Comparison of ENCODE assay signal across 8 cellular contexts in genomic region chr7:70829221-70830059, GRCh38.
DNase-seq lines count a peak whose midpoint lies in the region; ATAC-seq, FAIRE-seq and TF ChIP-seq lines count a peak whose summit lies in the region.

No MANE protein-coding gene starts in this region.

- no peaks in the 10 kb centered on the region for H3K36me3 ChIP-seq in OCI-LY1 (ENCODE audit: insufficient read depth, low read length)
- no peaks in the 10 kb centered on the region for H3K36me3 ChIP-seq in neural cell (ENCODE audit: insufficient read depth, low read length)

- no peak for TF ChIP-seq POLR2A in GM12892 (IDR thresholded peaks at IDR 0.05; ENCODE audit: low read depth, low read length)

- FAIRE-seq in GM12892 (lab: Jason Lieb, UNC), result no peak

- no peaks in the 10 kb centered on the region for H3K9me2 ChIP-seq in OCI-LY1 (ENCODE audit: low read depth, low read length)
- H3K9me2 ChIP-seq in neural cell (ENCODE audit: insufficient read depth, low read length), result no peaks in the 10 kb centered on the region

- H3K9ac ChIP-seq in OCI-LY1 (ENCODE audit: low read length), result no peak overlapping the region
- no peak overlapping the region for H3K9ac ChIP-seq in neural cell (ENCODE audit: low read length)

- H3K9me3 ChIP-seq in OCI-LY1 (ENCODE audit: low read length), result no peaks in the 10 kb centered on the region
- H3K9me3 ChIP-seq in neural cell (ENCODE audit: low read length), result no peaks in the 10 kb centered on the region

- H3K27me3 ChIP-seq in OCI-LY1 (ENCODE audit: insufficient read depth, low read length), result 0 out of 2 replicates have a peak, but pooled peaks cover 6% of the 10 kb centered on the region
- H3K27me3 ChIP-seq in neural cell (ENCODE audit: insufficient read depth, low read depth, low read length), result no peaks in the 10 kb centered on the region

- H3F3A ChIP-seq in OCI-LY1 (ENCODE audit: insufficient read depth, low read length) (no peaks in the 10 kb centered on the region), neural cell (ENCODE audit: insufficient read depth, low read length, poor library complexity, severe bottlenecking) (no peaks in the 10 kb centered on the region)

- H3K27ac ChIP-seq in 22Rv1 (no peak overlapping the region), OCI-LY1 (ENCODE audit: low read depth, low read length, poor library complexity, severe bottlenecking) (no peak overlapping the region), neural cell (ENCODE audit: low read length) (no peak overlapping the region)

- H2AFZ ChIP-seq in OCI-LY1 (ENCODE audit: low read length) (no peak overlapping the region), neural cell (ENCODE audit: low read depth, low read length) (no peak overlapping the region)

- H3K79me2 ChIP-seq in OCI-LY1 (ENCODE audit: insufficient read depth, low read length), result no peaks in the 10 kb centered on the region
- H3K79me2 ChIP-seq in neural cell (replicated peaks; ENCODE audit: insufficient read depth, low read length), result no peaks in the 10 kb centered on the region

- H4K20me1 ChIP-seq in OCI-LY1 (ENCODE audit: insufficient read depth, low read length) (no peaks in the 10 kb centered on the region), neural cell (ENCODE audit: insufficient read depth) (no peaks in the 10 kb centered on the region)

- H3K4me3 ChIP-seq in OCI-LY1 (ENCODE audit: low read depth, low read length, poor library complexity, severe bottlenecking) (no peak overlapping the region), neural cell (ENCODE audit: low read length) (peak overlapping the region; percentile 40)

- peak; percentile 93 for TF ChIP-seq CTCF in 22Rv1 (IDR thresholded peaks at IDR 0.05)
- peak; percentile 94 for TF ChIP-seq CTCF in OCI-LY1 (IDR thresholded peaks at IDR 0.05; ENCODE audit: low read length)
- TF ChIP-seq CTCF in neural cell (IDR thresholded peaks at IDR 0.05; ENCODE audit: poor library complexity, severe bottlenecking), result peak; percentile 93

- peak; percentile 73 for ATAC-seq in HG03378 (IDR thresholded peaks at IDR 0.05; ENCODE audit: unreplicated experiment)

- TF ChIP-seq EP300 in neural cell (conservative IDR thresholded peaks at IDR 0.05; ENCODE audit: poor library complexity, severe bottlenecking), result no peak

- no peak overlapping the region for H3K4me2 ChIP-seq in OCI-LY1 (ENCODE audit: low read length)
- H3K4me2 ChIP-seq in neural cell (ENCODE audit: low read length), result no peak overlapping the region

- TF ChIP-seq RAD21 in neural cell (conservative IDR thresholded peaks at IDR 0.05), result peak; percentile 90

- H3K4me1 ChIP-seq in OCI-LY1 (ENCODE audit: insufficient read depth, low read length, severe bottlenecking), result peaks cover 3% of the 10 kb centered on the region

- DNase-seq in GM12892 (ENCODE audit: insufficient read length) (peak; percentile 49), fibroblast of peridontal ligament (ENCODE audit: extremely low read depth) (peak; percentile 66)
- peak; percentile 70 to 77 for DNase-seq in activated T-cell treated with anti-CD3 and anti-CD28 coated beads, Interleukin-2, amount 50 U/mL, for 48 hours
- DNase-seq in stimulated activated naive CD4-positive, alpha-beta T cell (lab: John Stamatoyannopoulos, UW), result peak in 4 of 6 experiments; percentile 1 to 56 (median 30)

TF ChIP-seq in neural cell, 6 proteins besides CTCF, POLR2A, EP300 and RAD21:
- TF ChIP-seq REST (IDR thresholded peaks at IDR 0.05; ENCODE audit: borderline replicate concordance), result no peak
- TF ChIP-seq SMC3 (conservative IDR thresholded peaks at IDR 0.05; ENCODE audit: poor library complexity), result peak; percentile 95
